34 cellular contexts compared by ENCODE assay signal in the genomic region with DNA sequence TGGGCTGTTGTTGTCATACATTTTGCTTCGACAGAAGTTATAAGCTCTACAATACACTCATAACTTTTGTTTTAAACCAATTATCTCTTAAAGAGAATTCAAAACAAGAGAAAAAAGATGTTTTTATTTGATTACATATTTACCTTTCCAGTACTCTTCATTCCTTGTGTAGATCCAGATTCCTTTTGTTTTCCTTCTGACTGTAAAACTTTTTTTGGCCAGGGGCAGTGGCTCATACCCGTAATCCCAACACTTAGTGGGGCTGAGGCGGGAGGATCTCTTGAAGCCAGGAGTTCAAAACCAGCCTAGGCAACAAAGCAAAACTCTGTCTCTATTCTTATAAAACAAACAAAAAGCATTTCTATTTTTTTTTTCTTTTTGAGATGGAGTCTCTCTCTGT. TPM values are rescaled to one million over a fixed set of nuclear protein-coding genes. Genes with fewer than 3 reads are reported as not detected.
DNase-seq lines count a peak whose midpoint lies in the region; ATAC-seq and TF ChIP-seq lines count a peak whose summit lies in the region.
"Had no signal": no experiment of that assay in that cellular context is flagged by ENCODE, and none has a peak within 500 bp of the region (broad histone marks: within the 10 kb centered on the region; RNA-seq: fewer than 3 reads in every experiment).

No MANE protein-coding gene starts in this region.

- TF ChIP-seq CTCF in 22Rv1 (IDR thresholded peaks at IDR 0.05) (no peak), C4-2B (conservative IDR thresholded peaks at IDR 0.05) (no peak), LNCaP clone FGC (IDR thresholded peaks at IDR 0.05; ENCODE audit: control insufficient read depth, extremely low read depth, insufficient read depth) (no peak), VCaP (conservative IDR thresholded peaks at IDR 0.05) (no peak), esophagus muscularis mucosa (IDR thresholded peaks at IDR 0.05) (no peak)

- H3K36me3 Mint-ChIP-seq in naive thymus-derived CD8-positive, alpha-beta T cell = peaks cover 30 to 68% (median 49%) of the 10 kb centered on the region in 3 donors

- H3K27ac ChIP-seq in 22Rv1 = peak overlapping the region; percentile 74
- peak overlapping the region; percentile 29; the same call in 1 of the 2 replicates for H3K27ac ChIP-seq in C4-2B
- peak overlapping the region; percentile 62 for H3K27ac ChIP-seq in VCaP
- H3K27ac ChIP-seq in esophagus muscularis mucosa (replicated peaks in 1 of 4) = no peak overlapping the region
- H3K27ac ChIP-seq: A549; BLaER1; BLaER1 treated with 17β-estradiol and CSF1 and Interleukin-3, amounts not matched to agents 10 nM and 100 nM had no signal

- H3K27me3 Mint-ChIP-seq in naive thymus-derived CD8-positive, alpha-beta T cell = no peaks in the 10 kb centered on the region
- H3K27me3 Mint-ChIP-seq: B cell; CD4-positive, alpha-beta memory T cell; CD4-positive, alpha-beta T cell; CD4-positive, CD25-positive, alpha-beta regulatory T cell; CD8-positive, alpha-beta memory T cell had no signal

- TF ChIP-seq EP300 in esophagus muscularis mucosa (IDR thresholded peaks at IDR 0.05) = no peak

- peaks cover 0 to 37% (median 8%) of the 10 kb centered on the region in 9 donors for H3K9me3 Mint-ChIP-seq in naive thymus-derived CD8-positive, alpha-beta T cell
- H3K9me3 Mint-ChIP-seq: CD4-positive, alpha-beta T cell had no signal

- WGBS in esophagus muscularis mucosa = 99% methylated on average over 3 of the region's 3 CpGs

- H3K4me3 Mint-ChIP-seq in naive thymus-derived CD8-positive, alpha-beta T cell = no peak overlapping the region
- H3K4me3 Mint-ChIP-seq: B cell; CD14-positive monocyte; CD4-positive, alpha-beta memory T cell; CD4-positive, alpha-beta T cell; CD8-positive, alpha-beta memory T cell; CD8-positive, alpha-beta T cell had no signal

- no peak for TF ChIP-seq POLR2A in esophagus muscularis mucosa (IDR thresholded peaks at IDR 0.05; ENCODE audit: low read depth)

- intact Hi-C loops in esophagus muscularis mucosa (cut with DNase I) = no loop called here

- peak; percentile 72 for DNase-seq in LNCaP clone FGC (ENCODE audit: low read depth)
- DNase-seq in GOT3 (lab: John Stamatoyannopoulos, UW) = no peak
- no peak for DNase-seq in naive thymus-derived CD8-positive, alpha-beta T cell
- DNase-seq in NCI-H1417 treated with DMSO at 0.1 percent for 48 hours (lab: John Stamatoyannopoulos, UW) = no peak
- no peak for DNase-seq in esophagus muscularis mucosa (ENCODE audit: extremely low spot score)
- DNase-seq: 8988T; ACHN; AML-193; BE2C; C1 segment of cervical spinal cord; Caco-2; Calu3; CD4-positive, alpha-beta memory T cell; CD4-positive, alpha-beta T cell; CD4-positive, CD25-positive, alpha-beta regulatory T cell; CD8-positive, alpha-beta memory T cell; CD8-positive, alpha-beta T cell; COR-L47; DMS 273 treated with DMSO at 0.1 percent for 48 hours; DMS153; DMS53; DMS79; DMS79 treated with DMSO at 0.1 percent for 48 hours; DND-41; EL had no signal

- no peaks in the 10 kb centered on the region for H3K4me1 Mint-ChIP-seq in naive thymus-derived CD8-positive, alpha-beta T cell
- H3K4me1 Mint-ChIP-seq: B cell had no signal

- no peaks in the 10 kb centered on the region for H3K27me3 ChIP-seq in esophagus muscularis mucosa
- H3K27me3 ChIP-seq: BE2C; BLaER1; BLaER1 treated with 17β-estradiol and CSF1 and Interleukin-3, amounts not matched to agents 10 nM and 100 nM had no signal

- no peak overlapping the region for H3K27ac Mint-ChIP-seq in naive thymus-derived CD8-positive, alpha-beta T cell
- H3K27ac Mint-ChIP-seq: B cell; CD4-positive, alpha-beta T cell; CD8-positive, alpha-beta T cell had no signal

- POLR2A ChIA-PET in naive thymus-derived CD8-positive, alpha-beta T cell (lab: Charles Lee) = no interaction called here

- H3K9me3 ChIP-seq in esophagus muscularis mucosa = peaks cover 0 to 11% (median 7%) of the 10 kb centered on the region in 4 donors
- H3K9me3 ChIP-seq: BE2C, Caco-2 had no signal

- H3K4me3 ChIP-seq in LNCaP clone FGC (ENCODE audit: low read depth, low read length) (no peak overlapping the region), esophagus muscularis mucosa (no peak overlapping the region)
- H3K4me3 ChIP-seq: A549; BLaER1; BLaER1 treated with 17β-estradiol and CSF1 and Interleukin-3, amounts not matched to agents 10 nM and 100 nM had no signal

- H3K36me3 ChIP-seq in esophagus muscularis mucosa = peaks cover 14 to 41% (median 25%) of the 10 kb centered on the region in 4 donors

- H3K4me1 ChIP-seq in esophagus muscularis mucosa = no peaks in the 10 kb centered on the region
- H3K4me1 ChIP-seq: A549; BE2C; BLaER1; BLaER1 treated with 17β-estradiol and CSF1 and Interleukin-3, amounts not matched to agents 10 nM and 100 nM; Caco-2 had no signal

- ATAC-seq in naive thymus-derived CD8-positive, alpha-beta T cell = no peak
- ATAC-seq: A549; CD8-positive, alpha-beta T cell had no signal

RNA-seq across cellular contexts. Expression of gene LPAR6, which starts 21.7 kb away (rescaled TPM):
- 10 to 100 TPM; 14.0 to 14.7 TPM for total RNA-seq in naive thymus-derived CD8-positive, alpha-beta T cell
- polyA plus RNA-seq in naive thymus-derived CD8-positive, alpha-beta T cell = 10 to 100 TPM in 1 of 3 donors, 1 to 10 TPM in 2; 7.3 to 10.4 (median 9.0) TPM
- total RNA-seq in esophagus muscularis mucosa = 10 to 100 TPM in 1 of 4 donors, 1 to 10 TPM in 3; 7.8 to 14.2 (median 8.8) TPM
- total RNA-seq: Caco-2, G401 had no signal

Comparison
In these comparisons a context has a peak if more than half of its experiments do, and no peak if none do; other contexts are left out.
1. H3K27ac ChIP-seq: peak in 22Rv1 (single experiment), C4-2B (single experiment) and VCaP (single experiment); none in esophagus muscularis mucosa (0 of 4).